In genomic region chr7:129534558-129534957, GRCh38 we compare ENCODE assay signal across 1 cellular context. TPM values are rescaled to one million over a fixed set of nuclear protein-coding genes. Genes with fewer than 3 reads are reported as not detected.
"Had no signal": no experiment of that assay in that cellular context is flagged by ENCODE, and none has a peak within 500 bp of the region (broad histone marks: within the 10 kb centered on the region; RNA-seq: fewer than 3 reads in every experiment).

No MANE protein-coding gene starts in this region.

RNA-seq across cellular contexts. Expression of gene SMKR1, which starts 32.2 kb away (rescaled TPM):
- total RNA-seq: HepG2 had no signal
